In the genomic region with DNA sequence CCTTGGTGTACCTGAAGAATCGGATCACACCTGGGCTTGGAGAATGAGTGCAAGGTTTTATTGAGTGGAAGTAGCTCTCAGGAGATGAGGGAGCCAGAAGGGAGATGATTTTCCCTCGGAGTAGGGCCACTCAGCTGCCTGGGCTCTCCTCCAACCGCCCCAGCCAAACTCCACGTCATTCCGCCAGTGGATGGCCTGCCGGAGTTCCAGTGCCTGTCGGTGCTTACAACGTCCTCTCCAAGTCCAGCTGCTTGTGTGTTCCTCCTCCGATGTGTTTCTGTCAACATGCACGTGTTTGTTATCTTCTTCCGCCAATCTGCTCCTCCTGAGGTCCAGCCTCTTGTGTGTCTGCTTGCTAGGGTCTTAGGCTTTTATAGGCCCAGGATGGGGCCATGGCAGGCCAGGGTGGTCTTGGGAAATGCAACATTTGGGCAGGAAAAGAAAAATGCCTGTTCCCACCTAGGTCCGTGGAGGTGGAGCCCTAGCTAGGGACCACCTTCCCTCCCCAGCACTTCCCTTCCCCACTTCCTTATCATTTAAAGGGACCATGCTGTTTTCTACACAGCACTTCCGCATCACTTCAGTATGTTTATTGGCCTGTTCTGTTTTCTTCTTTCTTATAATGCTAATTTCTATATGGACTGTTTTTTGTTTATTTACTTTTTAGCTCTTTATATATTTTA, we compare ENCODE assay signal across 1 cellular context.
TF ChIP-seq lines count a peak whose summit lies in the region.

No MANE protein-coding gene starts in this region.

TF ChIP-seq in K562, 482 proteins besides CTCF, POLR2A, EP300 and RAD21 (continued from another document):
- peak; percentile 60; the same call in 1 of the 2 replicates for TF ChIP-seq HINFP (tag; conservative IDR thresholded peaks at IDR 0.05; ENCODE audit: low read depth)
